ENCODE assay signal across 9 cellular contexts in genomic region chr15:23994273-23994672, GRCh38.
"Had no signal": no experiment of that assay in that cellular context is flagged by ENCODE, and none has a peak within 500 bp of the region (broad histone marks: within the 10 kb centered on the region; RNA-seq: fewer than 3 reads in every experiment).

No MANE protein-coding gene starts in this region.

- H3K9me3 ChIP-seq: HAP-1 had no signal

- H3K9ac ChIP-seq: GM23248 had no signal

- FAIRE-seq: H54, HepG2 had no signal

- H3K27ac ChIP-seq: GM23248, HL-60 had no signal

- H3K4me3 Mint-ChIP-seq: HFFc6, IgD-negative memory B cell had no signal

- H3K4me1 Mint-ChIP-seq: IgD-negative memory B cell had no signal

- H3K27ac Mint-ChIP-seq: HFFc6, IgD-negative memory B cell had no signal

- H3K36me3 Mint-ChIP-seq: IgD-negative memory B cell had no signal

- H3K4me1 ChIP-seq: HAP-1 had no signal

- H3K27me3 Mint-ChIP-seq: IgD-negative memory B cell had no signal

- DNase-seq: GM23248, GOT3, HFFc6, KBM-7 had no signal

- H3K36me3 ChIP-seq: HAP-1 had no signal

- H2AFZ ChIP-seq: GM23248 had no signal

- H3K4me3 ChIP-seq: GM23248, HAP-1 had no signal
